In genomic region chr9:86175223-86175622, GRCh38 we compare ENCODE assay signal across 1 cellular context.
TF ChIP-seq lines count a peak whose summit lies in the region.

No MANE protein-coding gene starts in this region.

TF ChIP-seq in HEK293, 187 proteins besides CTCF, POLR2A, EP300 and RAD21 (continued from another document):
- TF ChIP-seq TSHZ1 (tag by site-specific recombination; IDR thresholded peaks at IDR 0.05; ENCODE audit: borderline replicate concordance) = no peak
- TF ChIP-seq ZNF488 (tag by site-specific recombination; IDR thresholded peaks at IDR 0.05) = peak; percentile 27; the same call in 1 of the 2 replicates
- no peak for TF ChIP-seq ZNF776 (tag by site-specific recombination; IDR thresholded peaks at IDR 0.05; ENCODE audit: borderline replicate concordance)
- peak; percentile 35; the same call in 1 of the 2 replicates for TF ChIP-seq ZEB2 (tag by site-specific recombination; IDR thresholded peaks at IDR 0.05)
- no peak for TF ChIP-seq ZNF48 (tag by site-specific recombination; IDR thresholded peaks at IDR 0.05)
- no peak for TF ChIP-seq ZNF223 (tag by site-specific recombination; IDR thresholded peaks at IDR 0.05)
- no peak for TF ChIP-seq ZBTB20 (tag by site-specific recombination; IDR thresholded peaks at IDR 0.05)
- peak; percentile 84 for TF ChIP-seq OSR2 (tag by site-specific recombination; IDR thresholded peaks at IDR 0.05)
- TF ChIP-seq ZNF555 (tag by site-specific recombination; conservative IDR thresholded peaks at IDR 0.05) = no peak
- TF ChIP-seq REPIN1 (tag by site-specific recombination; IDR thresholded peaks at IDR 0.05; ENCODE audit: low read depth) = no peak
- TF ChIP-seq ZXDB (tag by site-specific recombination; IDR thresholded peaks at IDR 0.05) = peak; percentile 70
- 0 out of 2 replicates have a peak, but pooled peaks have one; percentile 18 for TF ChIP-seq SP3 (tag by site-specific recombination; IDR thresholded peaks at IDR 0.05)
- TF ChIP-seq GLI4 (tag by site-specific recombination; IDR thresholded peaks at IDR 0.05) = no peak
- peak; percentile 47; the same call in 1 of the 2 replicates for TF ChIP-seq INSM2 (tag by site-specific recombination; IDR thresholded peaks at IDR 0.05)
- peak; percentile 58 for TF ChIP-seq PRDM10 (tag by site-specific recombination; IDR thresholded peaks at IDR 0.05)
- TF ChIP-seq ATF2 (tag by site-specific recombination; IDR thresholded peaks at IDR 0.05; ENCODE audit: low read depth) = peak; percentile 90
- TF ChIP-seq ZNF514 (tag by site-specific recombination; IDR thresholded peaks at IDR 0.05) = no peak
- no peak for TF ChIP-seq ZNF747 (tag by site-specific recombination; IDR thresholded peaks at IDR 0.05)
- TF ChIP-seq PATZ1 (tag by site-specific recombination; IDR thresholded peaks at IDR 0.05) = 0 out of 2 replicates have a peak, but pooled peaks have one; percentile 19
- 0 out of 2 replicates have a peak, but pooled peaks have one; percentile 30 for TF ChIP-seq ZNF600 (tag by site-specific recombination; IDR thresholded peaks at IDR 0.05)
- TF ChIP-seq RBAK (tag by site-specific recombination; IDR thresholded peaks at IDR 0.05) = 0 out of 2 replicates have a peak, but pooled peaks have one; percentile 9
- no peak for TF ChIP-seq ZNF626 (tag by site-specific recombination; IDR thresholded peaks at IDR 0.05)
- peak; percentile 41 for TF ChIP-seq FEZF1 (tag by site-specific recombination; IDR thresholded peaks at IDR 0.05)
- 0 out of 2 replicates have a peak, but pooled peaks have one; percentile 17 for TF ChIP-seq SP2 (tag by site-specific recombination; IDR thresholded peaks at IDR 0.05)
- TF ChIP-seq ZNF843 (tag by site-specific recombination; IDR thresholded peaks at IDR 0.05) = peak; percentile 77
- peak; percentile 95 for TF ChIP-seq ZNF629 (tag by site-specific recombination; IDR thresholded peaks at IDR 0.05)
- TF ChIP-seq ZNF324 (tag by site-specific recombination; IDR thresholded peaks at IDR 0.05) = no peak
- TF ChIP-seq ZNF571 (tag by site-specific recombination; IDR thresholded peaks at IDR 0.05) = no peak
- TF ChIP-seq ZNF623 (tag by site-specific recombination; IDR thresholded peaks at IDR 0.05) = peak; percentile 31; the same call in 1 of the 2 replicates
- no peak for TF ChIP-seq ZNF404 (tag by site-specific recombination; IDR thresholded peaks at IDR 0.05)
- TF ChIP-seq ZBTB8A (tag by site-specific recombination; IDR thresholded peaks at IDR 0.05) = no peak
